14 cellular contexts compared by ENCODE assay signal in genomic region chr1:159920651-159921050, GRCh38. TPM values are rescaled to one million over a fixed set of nuclear protein-coding genes. Genes with fewer than 3 reads are reported as not detected.
DNase-seq lines count a peak whose midpoint lies in the region; ATAC-seq and TF ChIP-seq lines count a peak whose summit lies in the region.
"Had no signal": no experiment of that assay in that cellular context is flagged by ENCODE, and none has a peak within 500 bp of the region (broad histone marks: within the 10 kb centered on the region; RNA-seq: fewer than 3 reads in every experiment).

No MANE protein-coding gene starts in this region.

- peaks cover 0 to 38% of the 10 kb centered on the region in 2 donors for H3K4me1 ChIP-seq in adrenal gland (replicated peaks in 1 of 2)

- H3K27ac ChIP-seq in HL-60 (replicated peaks) (peak overlapping the region; percentile 95), adrenal gland (no peak overlapping the region)
- H3K27ac ChIP-seq: cardiac muscle cell had no signal

- H3K27me3 ChIP-seq in HL-60 (ENCODE audit: insufficient read depth, poor library complexity, severe bottlenecking), result no peaks in the 10 kb centered on the region
- no peaks in the 10 kb centered on the region for H3K27me3 ChIP-seq in adrenal gland

- no peak for ATAC-seq in natural killer cell treated with Interleukin-12 subunit alpha and Interleukin-12 subunit beta and Interleukin-15 and Interleukin-18, amount 100 ng/mL, for 72 hours
- ATAC-seq in left lobe of liver, result no peak
- ATAC-seq in GM18858 (IDR thresholded peaks at IDR 0.05; ENCODE audit: unreplicated experiment), result no peak

- peaks cover 0 to 31% of the 10 kb centered on the region in 2 donors for H3K36me3 ChIP-seq in adrenal gland (replicated peaks in 1 of 2)
- H3K36me3 ChIP-seq: cardiac muscle cell had no signal

- WGBS in adrenal gland, 4 donors, result 76 to 93% (median 86%) methylated on average over 1 of the region's 1 CpG

- H3K4me1 Mint-ChIP-seq in CD14-positive monocyte, result peaks cover 37% of the 10 kb centered on the region
- peaks cover 66% of the 10 kb centered on the region for H3K4me1 Mint-ChIP-seq in activated naive CD8-positive, alpha-beta T cell (ENCODE audit: low read depth)
- H3K4me1 Mint-ChIP-seq in natural killer cell treated with Interleukin-12 subunit alpha and Interleukin-12 subunit beta and Interleukin-15 and Interleukin-18, amount 100 ng/mL, for 72 hours (ENCODE audit: low read depth in 2 of 2), result peaks cover 54 to 63% of the 10 kb centered on the region in 2 donors

- no peak for TF ChIP-seq POLR2A in adrenal gland (IDR thresholded peaks at IDR 0.05)

- no peak overlapping the region for H3K4me3 Mint-ChIP-seq in CD14-positive monocyte
- peak overlapping the region; percentile 95 for H3K4me3 Mint-ChIP-seq in activated naive CD8-positive, alpha-beta T cell
- peak overlapping the region; percentile 93 for H3K4me3 Mint-ChIP-seq in natural killer cell treated with Interleukin-12 subunit alpha and Interleukin-12 subunit beta and Interleukin-15 and Interleukin-18, amount 100 ng/mL, for 72 hours

- H3K27ac Mint-ChIP-seq in CD14-positive monocyte, result peak overlapping the region; percentile 97 to 100 (median 100)
- peak overlapping the region; percentile 95 for H3K27ac Mint-ChIP-seq in activated naive CD8-positive, alpha-beta T cell
- peak overlapping the region; percentile 89 to 95 for H3K27ac Mint-ChIP-seq in natural killer cell treated with Interleukin-12 subunit alpha and Interleukin-12 subunit beta and Interleukin-15 and Interleukin-18, amount 100 ng/mL, for 72 hours

- DNase-seq in CD14-positive monocyte (ENCODE audit: low spot score) (no peak), HL-60 (ENCODE audit: low read depth in 1 of 2, low spot score in 1 of 2) (no peak), left lobe of liver (ENCODE audit: low spot score) (no peak), adrenal gland (no peak)
- DNase-seq in natural killer cell treated with Interleukin-12 subunit alpha and Interleukin-12 subunit beta and Interleukin-15 and Interleukin-18, amount 100 ng/mL, for 72 hours (ENCODE audit: low spot score), result no peak
- DNase-seq in NK-92 treated with Interleukin-12 subunit alpha and Interleukin-12 subunit beta, amount 100 ng/mL, for 24 hours (lab: John Stamatoyannopoulos, UW), result no peak
- DNase-seq: activated CD8-positive, alpha-beta memory T cell treated with anti-CD3 and anti-CD28 coated beads, Interleukin-2, amount 50 U/mL, for 48 hours; HCEC 1CT; NCI-H2029 treated with DMSO at 0.1 percent for 48 hours had no signal

- peaks cover 64 to 72% of the 10 kb centered on the region in 2 donors for H3K36me3 Mint-ChIP-seq in CD14-positive monocyte
- peaks cover 15% of the 10 kb centered on the region for H3K36me3 Mint-ChIP-seq in activated naive CD8-positive, alpha-beta T cell
- peaks cover 15% of the 10 kb centered on the region for H3K36me3 Mint-ChIP-seq in natural killer cell treated with Interleukin-12 subunit alpha and Interleukin-12 subunit beta and Interleukin-15 and Interleukin-18, amount 100 ng/mL, for 72 hours

- intact Hi-C loops in CD14-positive monocyte (cut with micrococcal nuclease) (loop anchor here in 1 of 2 donors (10.0 kb wide), 1 partner anchor 424 kb away; the partner anchor contains the start of genes COPA and NCSTN), adrenal gland (cut with DNase I) (no loop called here)

- H3K4me3 ChIP-seq in HL-60 (replicated peaks; ENCODE audit: insufficient read depth, low read length) (no peak overlapping the region), adrenal gland (no peak overlapping the region)
- H3K4me3 ChIP-seq: cardiac muscle cell had no signal

- peaks cover 0 to 18% (median 1%) of the 10 kb centered on the region in 3 donors for H3K27me3 Mint-ChIP-seq in CD14-positive monocyte (ENCODE audit: low read depth in 3 of 3)
- no peaks in the 10 kb centered on the region for H3K27me3 Mint-ChIP-seq in activated naive CD8-positive, alpha-beta T cell
- no peaks in the 10 kb centered on the region for H3K27me3 Mint-ChIP-seq in natural killer cell treated with Interleukin-12 subunit alpha and Interleukin-12 subunit beta and Interleukin-15 and Interleukin-18, amount 100 ng/mL, for 72 hours

- TF ChIP-seq CTCF in CD14-positive monocyte (IDR thresholded peaks at IDR 0.05) (no peak), HL-60 (IDR thresholded peaks at IDR 0.05; ENCODE audit: insufficient read depth, low read length) (no peak), adrenal gland (IDR thresholded peaks at IDR 0.05) (no peak)

- H3K9me3 Mint-ChIP-seq in CD14-positive monocyte, result peaks cover 0 to 3% (median 0%) of the 10 kb centered on the region in 7 donors
- no peaks in the 10 kb centered on the region for H3K9me3 Mint-ChIP-seq in activated naive CD8-positive, alpha-beta T cell (ENCODE audit: low read depth)
- H3K9me3 Mint-ChIP-seq in natural killer cell treated with Interleukin-12 subunit alpha and Interleukin-12 subunit beta and Interleukin-15 and Interleukin-18, amount 100 ng/mL, for 72 hours, result no peaks in the 10 kb centered on the region

- no peaks in the 10 kb centered on the region for H3K9me3 ChIP-seq in adrenal gland (replicated peaks in 1 of 3)

RNA-seq across cellular contexts. Expression of gene TAGLN2, which starts 4.7 kb away (rescaled TPM):
- polyA plus RNA-seq in CD14-positive monocyte (1,000 to 10,000 TPM in 1 of 2 donors, 100 to 1,000 TPM in 1; 918 to 1,259 TPM), adrenal gland (100 to 1,000 TPM; 124 to 215 (median 192) TPM)
- total RNA-seq in natural killer cell treated with Interleukin-12 subunit alpha and Interleukin-12 subunit beta and Interleukin-15 and Interleukin-18, amount 100 ng/mL, for 72 hours, result 100 to 1,000 TPM; 239 to 375 TPM
- total RNA-seq in left lobe of liver (68.3 TPM), adrenal gland (100 to 1,000 TPM in 7 of 8 donors, 10 to 100 TPM in 1; 87.1 to 185 (median 143) TPM)

RNA-seq across cellular contexts. Expression of gene CFAP45, which starts 20.7 kb away (rescaled TPM):
- polyA plus RNA-seq in CD14-positive monocyte (under 1 TPM in 1 of 2 donors, not detected in 1; 0.12 TPM), adrenal gland (under 1 TPM; 0.30 to 0.42 (median 0.40) TPM)
- total RNA-seq in natural killer cell treated with Interleukin-12 subunit alpha and Interleukin-12 subunit beta and Interleukin-15 and Interleukin-18, amount 100 ng/mL, for 72 hours, result 1 to 10 TPM in 1 of 2 donors, under 1 TPM in 1; 0.38 to 3.0 TPM
- total RNA-seq in left lobe of liver (not detected), adrenal gland (under 1 TPM in 2 of 8 donors, not detected in 6; 0.14 to 0.81 TPM)
- total RNA-seq: cardiac muscle cell had no signal
- polyA plus RNA-seq: cardiac muscle cell had no signal

RNA-seq across cellular contexts. Expression of gene IGSF9, which starts 24.8 kb away (rescaled TPM):
- not detected for polyA plus RNA-seq in CD14-positive monocyte
- not detected for total RNA-seq in natural killer cell treated with Interleukin-12 subunit alpha and Interleukin-12 subunit beta and Interleukin-15 and Interleukin-18, amount 100 ng/mL, for 72 hours
- total RNA-seq in left lobe of liver, result 17.0 TPM
- under 1 TPM in 3 of 8 donors, not detected in 5; 0.14 to 0.32 (median 0.23) TPM for total RNA-seq in adrenal gland
- polyA plus RNA-seq in adrenal gland, result under 1 TPM in 2 of 3 donors, not detected in 1; 0.10 to 0.16 TPM
- total RNA-seq: T-helper 1 cell treated with Interleukin-12 subunit alpha and Interleukin-12 subunit beta and Interleukin-4 antibody, amounts not matched to agents 30 ng/mL and 1 ng/mL, for 36 hours had no signal

RNA-seq across cellular contexts. Expression of gene SLAMF9, which starts 33.4 kb away (rescaled TPM):
- not detected for polyA plus RNA-seq in CD14-positive monocyte
- total RNA-seq in natural killer cell treated with Interleukin-12 subunit alpha and Interleukin-12 subunit beta and Interleukin-15 and Interleukin-18, amount 100 ng/mL, for 72 hours, result not detected
- 0.83 TPM for total RNA-seq in left lobe of liver
- total RNA-seq in adrenal gland, result not detected
- polyA plus RNA-seq in adrenal gland, result not detected
- total RNA-seq: cardiac muscle cell; epithelial cell of proximal tubule; T-helper 1 cell treated with Interleukin-12 subunit alpha and Interleukin-12 subunit beta and Interleukin-4 antibody, amounts not matched to agents 30 ng/mL and 1 ng/mL, for 36 hours had no signal
- polyA plus RNA-seq: cardiac muscle cell had no signal

RNA-seq across cellular contexts. Expression of gene VSIG8, which starts 58.2 kb away (rescaled TPM):
- not detected for polyA plus RNA-seq in CD14-positive monocyte
- total RNA-seq in natural killer cell treated with Interleukin-12 subunit alpha and Interleukin-12 subunit beta and Interleukin-15 and Interleukin-18, amount 100 ng/mL, for 72 hours, result not detected
- total RNA-seq in left lobe of liver, result not detected
- under 1 TPM in 1 of 8 donors, not detected in 7; 0.14 TPM for total RNA-seq in adrenal gland
- under 1 TPM in 2 of 3 donors, not detected in 1; 0.20 to 0.80 TPM for polyA plus RNA-seq in adrenal gland
- total RNA-seq: cardiac muscle cell; epithelial cell of proximal tubule; T-helper 1 cell treated with Interleukin-12 subunit alpha and Interleukin-12 subunit beta and Interleukin-4 antibody, amounts not matched to agents 30 ng/mL and 1 ng/mL, for 36 hours had no signal
- polyA plus RNA-seq: cardiac muscle cell had no signal

Comparison
In these comparisons a context has a peak if more than half of its experiments do, and no peak if none do; other contexts are left out.
1. H3K4me3 Mint-ChIP-seq: peak in activated naive CD8-positive, alpha-beta T cell (single experiment) and natural killer cell treated with Interleukin-12 subunit alpha and Interleukin-12 subunit beta and Interleukin-15 and Interleukin-18, amount 100 ng/mL, for 72 hours (single experiment); none in CD14-positive monocyte (0 of 2).
2. RNA of gene IGSF9, which starts 24.8 kb away (total RNA-seq): 17.0 TPM in left lobe of liver (single experiment); 0.14 to 0.32 TPM in adrenal gland and not detected in natural killer cell treated with Interleukin-12 subunit alpha and Interleukin-12 subunit beta and Interleukin-15 and Interleukin-18, amount 100 ng/mL, for 72 hours; every median in the first group is over 10 times any median in the second.
3. Peak in every context shown above with its lines, with median percentiles within 50 percentile points of each other: H3K27ac Mint-ChIP-seq.